In genomic region chr11:129394709-129395108, GRCh38 we compare ENCODE assay signal across 9 cellular contexts. TPM values are rescaled to one million over a fixed set of nuclear protein-coding genes. Genes with fewer than 3 reads are reported as not detected.
"Had no signal": no experiment of that assay in that cellular context is flagged by ENCODE, and none has a peak within 500 bp of the region (broad histone marks: within the 10 kb centered on the region; RNA-seq: fewer than 3 reads in every experiment).

No MANE protein-coding gene starts in this region.

- H3K4me2 ChIP-seq: GM23338 had no signal

- FAIRE-seq: H1, H54, HTR-8/SVneo, K562 had no signal

- ATAC-seq: GM23338, K562 had no signal

- DNase-seq: H9, HCEC 1CT, HFFc6, KG1 had no signal

- H3K4me3 ChIP-seq: GM23338, K562 had no signal

RNA-seq across cellular contexts. Expression of gene BARX2, which starts 19.1 kb away (rescaled TPM):
- total RNA-seq: GM23338, H1, H9, HFFc6, K562 had no signal
- polyA plus RNA-seq: GM23338, H1, K562 had no signal
